ENCODE assay signal across 1 cellular context in genomic region chr17:45156242-45156641, GRCh38.
TF ChIP-seq lines count a peak whose summit lies in the region.

No MANE protein-coding gene starts in this region.

TF ChIP-seq in GM12878, 131 proteins besides CTCF, POLR2A, EP300 and RAD21:
- peak; percentile 65; the same call in 1 of the 2 replicates for TF ChIP-seq ATF7 (IDR thresholded peaks at IDR 0.05; ENCODE audit: low read depth)
- TF ChIP-seq ZNF24 (IDR thresholded peaks at IDR 0.05) = peak; percentile 81
- no peak for TF ChIP-seq YY1 (IDR thresholded peaks at IDR 0.05; ENCODE audit: low read depth, low read length)
- TF ChIP-seq BCL11A (IDR thresholded peaks at IDR 0.05; ENCODE audit: low read depth, low read length) = no peak
- peak; percentile 50; the same call in 1 of the 2 replicates for TF ChIP-seq MEF2A (IDR thresholded peaks at IDR 0.05; ENCODE audit: insufficient read depth, low read depth, low read length)
- TF ChIP-seq RUNX3 (IDR thresholded peaks at IDR 0.05; ENCODE audit: low read length) = peak; percentile 58
